Comparison of ENCODE assay signal across 8 cellular contexts in genomic region chr3:4978966-4979400, GRCh38. TPM values are rescaled to one million over a fixed set of nuclear protein-coding genes. Genes with fewer than 3 reads are reported as not detected.
DNase-seq lines count a peak whose midpoint lies in the region; ATAC-seq and TF ChIP-seq lines count a peak whose summit lies in the region.

No MANE protein-coding gene starts in this region.

- peaks cover 35 to 58% (median 44%) of the 10 kb centered on the region in 3 donors for H3K4me1 Mint-ChIP-seq in IgD-negative memory B cell
- H3K4me1 Mint-ChIP-seq in activated naive CD4-positive, alpha-beta T cell treated with anti-CD3 and anti-CD28 coated beads for 36 hours (ENCODE audit: low read depth), result peaks cover 59% of the 10 kb centered on the region

- intact Hi-C loops in activated naive CD4-positive, alpha-beta T cell treated with anti-CD3 and anti-CD28 coated beads for 36 hours (cut with micrococcal nuclease), result loop anchor here (1.0 to 10.0 kb wide), 9 partner anchors 27 to 554 kb away; partner anchors contain the start of genes EDEM1 and ITPR1
- intact Hi-C loops in thyroid gland (cut with DNase I), result loop anchor here (10.0 kb wide), 1 partner anchor 154 kb away; no protein-coding TSS in a partner anchor

- DNase-seq in DND-41, result peak; percentile 92
- peak; percentile 96 for DNase-seq in SIG-M5 treated with dmso at 0.1 percent for 504 hours (lab: John Stamatoyannopoulos, UW; ENCODE audit: unreplicated experiment)
- DNase-seq in activated naive CD4-positive, alpha-beta T cell treated with anti-CD3 and anti-CD28 coated beads for 36 hours, result peak; percentile 97
- DNase-seq in non-pigmented ciliary epithelial cell (ENCODE audit: low read depth), result peak; percentile 98
- peak; percentile 97 to 98 for DNase-seq in thyroid gland

- WGBS in gastroesophageal sphincter (ENCODE audit: low coverage in 1 of 2), 2 donors, result 0% methylated on average over 1 of the region's 27 CpGs; no CpG with 5 or more reads in 1 of the 2 donors
- 0 to 3% methylated on average over 14 to 16 of the region's 27 CpGs for WGBS in thyroid gland, 2 donors

- TF ChIP-seq CTCF in DND-41 (IDR thresholded peaks at IDR 0.05; ENCODE audit: borderline replicate concordance, extremely low read depth, low read length, poor library complexity, severe bottlenecking) (no peak), gastroesophageal sphincter (IDR thresholded peaks at IDR 0.05) (no peak), thyroid gland (IDR thresholded peaks at IDR 0.05) (no peak)

- TF ChIP-seq POLR2A in gastroesophageal sphincter (IDR thresholded peaks at IDR 0.05), result no peak
- TF ChIP-seq POLR2A in thyroid gland (IDR thresholded peaks at IDR 0.05), result no peak

- no peaks in the 10 kb centered on the region for H3K9me3 Mint-ChIP-seq in IgD-negative memory B cell
- H3K9me3 Mint-ChIP-seq in activated naive CD4-positive, alpha-beta T cell treated with anti-CD3 and anti-CD28 coated beads for 36 hours, result no peaks in the 10 kb centered on the region

- H4K20me1 ChIP-seq in DND-41 (ENCODE audit: insufficient read depth, low read length), result peaks cover 45% of the 10 kb centered on the region

- peak; percentile 65 for ATAC-seq in DND-41 (ENCODE audit: insufficient read depth, low read depth)
- ATAC-seq in GM21619 (IDR thresholded peaks at IDR 0.05; ENCODE audit: unreplicated experiment), result peak; percentile 41
- peak; percentile 71 for ATAC-seq in gastroesophageal sphincter

- peak overlapping the region; percentile 97 to 98 (median 97) for H3K27ac Mint-ChIP-seq in IgD-negative memory B cell
- H3K27ac Mint-ChIP-seq in activated naive CD4-positive, alpha-beta T cell treated with anti-CD3 and anti-CD28 coated beads for 36 hours, result peak overlapping the region; percentile 98

- peaks cover 3% of the 10 kb centered on the region for H3K36me3 Mint-ChIP-seq in IgD-negative memory B cell
- peaks cover 45% of the 10 kb centered on the region for H3K36me3 Mint-ChIP-seq in activated naive CD4-positive, alpha-beta T cell treated with anti-CD3 and anti-CD28 coated beads for 36 hours (ENCODE audit: low read depth)

- peak overlapping the region; percentile 36 to 95; a peak in 3 of 4 replicates for H3K4me3 ChIP-seq in DND-41 (ENCODE audit: low read depth in 1 of 2, low read length in 2 of 2)
- peak overlapping the region; percentile 62 to 86 for H3K4me3 ChIP-seq in gastroesophageal sphincter
- peak overlapping the region in 2 of 3 donors; percentile 38 to 61 for H3K4me3 ChIP-seq in thyroid gland (replicated peaks in 1 of 3)

- H3K27ac ChIP-seq in DND-41 (ENCODE audit: low read length) (peak overlapping the region; percentile 99), gastroesophageal sphincter (peak overlapping the region; percentile 95 to 100 (median 96)), thyroid gland (peak overlapping the region; percentile 96 to 100 (median 100))

- peaks cover 43% of the 10 kb centered on the region for H3K36me3 ChIP-seq in DND-41 (ENCODE audit: insufficient read depth, low read length)
- H3K36me3 ChIP-seq in gastroesophageal sphincter, result peaks cover 0 to 11% of the 10 kb centered on the region in 2 donors
- no peaks in the 10 kb centered on the region for H3K36me3 ChIP-seq in thyroid gland

- peak overlapping the region; percentile 94 for H3K9ac ChIP-seq in DND-41 (ENCODE audit: low read depth, low read length)

- H3K9me3 ChIP-seq in DND-41 (ENCODE audit: insufficient read depth, low read length, severe bottlenecking), result no peaks in the 10 kb centered on the region
- no peaks in the 10 kb centered on the region for H3K9me3 ChIP-seq in gastroesophageal sphincter
- no peaks in the 10 kb centered on the region for H3K9me3 ChIP-seq in thyroid gland

- H3K4me3 Mint-ChIP-seq in IgD-negative memory B cell, result peak overlapping the region; percentile 96 to 100 (median 98)
- peak overlapping the region; percentile 96 for H3K4me3 Mint-ChIP-seq in activated naive CD4-positive, alpha-beta T cell treated with anti-CD3 and anti-CD28 coated beads for 36 hours

- no peaks in the 10 kb centered on the region for H3K27me3 Mint-ChIP-seq in IgD-negative memory B cell
- no peaks in the 10 kb centered on the region for H3K27me3 Mint-ChIP-seq in activated naive CD4-positive, alpha-beta T cell treated with anti-CD3 and anti-CD28 coated beads for 36 hours (ENCODE audit: low read depth)

- peak overlapping the region; percentile 73 for H2AFZ ChIP-seq in DND-41 (ENCODE audit: low read depth, low read length)

- H3K4me1 ChIP-seq in DND-41 (ENCODE audit: insufficient read depth, low read length), result peaks cover 62% of the 10 kb centered on the region
- H3K4me1 ChIP-seq in gastroesophageal sphincter, result peaks cover 0 to 62% (median 39%) of the 10 kb centered on the region in 3 donors
- peaks cover 47 to 52% of the 10 kb centered on the region in 2 donors for H3K4me1 ChIP-seq in thyroid gland

- CTCF ChIA-PET in activated naive CD4-positive, alpha-beta T cell treated with anti-CD3 and anti-CD28 coated beads for 36 hours (lab: Charles Lee), result interaction anchor here (0.7 to 6.3 kb wide), 16 partner anchors 10 to 268 kb away, joined by 3 to 67 read pairs (median 4); no protein-coding TSS in a partner anchor

- H3K27me3 ChIP-seq in DND-41 (ENCODE audit: insufficient read depth, low read length, poor library complexity) (no peaks in the 10 kb centered on the region), gastroesophageal sphincter (no peaks in the 10 kb centered on the region), thyroid gland (no peaks in the 10 kb centered on the region)

- H3K79me2 ChIP-seq in DND-41 (ENCODE audit: insufficient read depth, low read length), result peaks cover 47% of the 10 kb centered on the region

- no peak for TF ChIP-seq EP300 in gastroesophageal sphincter (IDR thresholded peaks at IDR 0.05)

- H3K4me2 ChIP-seq in DND-41 (ENCODE audit: insufficient read depth, low read length), result peak overlapping the region; percentile 91

RNA-seq across cellular contexts. Expression of gene BHLHE40, which starts 0.3 kb away (rescaled TPM):
- polyA plus RNA-seq in IgD-negative memory B cell, result 11.1 TPM
- 10 to 100 TPM; 98.0 to 98.2 TPM for total RNA-seq in activated naive CD4-positive, alpha-beta T cell treated with anti-CD3 and anti-CD28 coated beads for 36 hours
- total RNA-seq in gastroesophageal sphincter (10 to 100 TPM in 3 of 4 donors, 1 to 10 TPM in 1; 7.8 to 46.0 (median 14.0) TPM), thyroid gland (10 to 100 TPM; 13.1 to 28.5 (median 20.2) TPM)

Comparison
In these comparisons a context has a peak if more than half of its experiments do, and no peak if none do; other contexts are left out.
1. Peak in every context shown above with its lines: DNase-seq, ATAC-seq, H3K4me3 ChIP-seq and H3K27ac ChIP-seq.